8 cellular contexts compared by ENCODE assay signal in genomic region chr11:45843158-45843924, GRCh38. TPM values are rescaled to one million over a fixed set of nuclear protein-coding genes. Genes with fewer than 3 reads are reported as not detected.
A peak's percentile ranks its signal among the peaks of the same experiment; 100 is the strongest.
DNase-seq lines count a peak whose midpoint lies in the region; ATAC-seq and TF ChIP-seq lines count a peak whose summit lies in the region.

No MANE protein-coding gene starts in this region.

- H3K4me3 ChIP-seq in Caco-2 (ENCODE audit: low read depth, low read length), result peak overlapping the region; percentile 22
- H3K4me3 ChIP-seq in colonic mucosa, result no peak overlapping the region
- H3K4me3 ChIP-seq in left lung, result no peak overlapping the region

- H3K27ac ChIP-seq in colonic mucosa (peak overlapping the region; percentile 92), left lung (peak overlapping the region; percentile 15 to 62)

- CTCF ChIA-PET in Caco-2 (lab: Charles Lee), result interaction anchor here (0.7 kb wide), 1 partner anchor 72 kb away, joined by 3 read pairs; no protein-coding TSS in a partner anchor
- CTCF ChIA-PET in activated CD4-positive, alpha-beta T cell treated with anti-CD3 and anti-CD28 coated beads, Interleukin-2, amount 10 ng/mL, durations not matched to agents 7 days and 5 days (lab: Charles Lee), result interaction anchor here (0.5 to 2.2 kb wide), 11 partner anchors 10 to 163 kb away, joined by 3 to 10 read pairs (median 4); partner anchors contain the start of genes PEX16 and SLC35C1

- peaks cover 20% of the 10 kb centered on the region for H3K36me3 Mint-ChIP-seq in Caco-2 (ENCODE audit: insufficient read depth, unreplicated experiment)
- H3K36me3 Mint-ChIP-seq in activated CD4-positive, alpha-beta T cell treated with anti-CD3 and anti-CD28 coated beads, Interleukin-2, amount 10 ng/mL, durations not matched to agents 7 days and 5 days (ENCODE audit: low read depth), result no peaks in the 10 kb centered on the region

- H3K9me3 Mint-ChIP-seq in Caco-2 (ENCODE audit: unreplicated experiment), result no peaks in the 10 kb centered on the region
- peaks cover under 1% of the 10 kb centered on the region for H3K9me3 Mint-ChIP-seq in activated CD4-positive, alpha-beta T cell treated with anti-CD3 and anti-CD28 coated beads, Interleukin-2, amount 10 ng/mL, durations not matched to agents 7 days and 5 days

- no peaks in the 10 kb centered on the region for H3K36me3 ChIP-seq in Caco-2 (ENCODE audit: control insufficient read depth, insufficient read depth, low read length)
- no peaks in the 10 kb centered on the region for H3K36me3 ChIP-seq in colonic mucosa
- no peaks in the 10 kb centered on the region for H3K36me3 ChIP-seq in left lung

- peak overlapping the region; percentile 80 for H3K4me3 Mint-ChIP-seq in Caco-2 (ENCODE audit: unreplicated experiment)
- no peak overlapping the region for H3K4me3 Mint-ChIP-seq in activated CD4-positive, alpha-beta T cell treated with anti-CD3 and anti-CD28 coated beads, Interleukin-2, amount 10 ng/mL, durations not matched to agents 7 days and 5 days

- H3K9ac ChIP-seq in colonic mucosa (ENCODE audit: low read depth in 2 of 2, low read length in 2 of 2), result peak overlapping the region in 1 of 2 donors; percentile 78

- H3K27me3 Mint-ChIP-seq in Caco-2 (ENCODE audit: insufficient read depth, unreplicated experiment), result no peaks in the 10 kb centered on the region
- H3K27me3 Mint-ChIP-seq in activated CD4-positive, alpha-beta T cell treated with anti-CD3 and anti-CD28 coated beads, Interleukin-2, amount 10 ng/mL, durations not matched to agents 7 days and 5 days, result peaks cover 15% of the 10 kb centered on the region

- ATAC-seq in HG03066 (IDR thresholded peaks at IDR 0.05; ENCODE audit: low read depth, unreplicated experiment) (peak; percentile 32), left lung (peak; percentile 67), GM18907 (IDR thresholded peaks at IDR 0.05; ENCODE audit: unreplicated experiment) (no peak)

- BruUV-seq in Caco-2 (replicated peaks; lab: Mats Ljungman, UMichigan), result no TSS peak

- H3K4me1 ChIP-seq in Caco-2 (peaks cover 8% of the 10 kb centered on the region), colonic mucosa (no peaks in the 10 kb centered on the region), left lung (peaks cover 0 to 23% of the 10 kb centered on the region in 2 donors)

- TF ChIP-seq CTCF in Caco-2 (IDR thresholded peaks at IDR 0.05; ENCODE audit: insufficient read depth in 1 of 2, low read depth in 1 of 2, low read length in 1 of 2, severe bottlenecking in 1 of 2, unreplicated experiment in 1 of 2) (peak; percentile 91 to 93), colonic mucosa (IDR thresholded peaks at IDR 0.05) (peak; percentile 92), left lung (IDR thresholded peaks at IDR 0.05) (peak; percentile 87 to 97)

- H3K27me3 ChIP-seq in Caco-2 (replicated peaks; ENCODE audit: control insufficient read depth, insufficient read depth, low read length), result no peaks in the 10 kb centered on the region
- H3K27me3 ChIP-seq in colonic mucosa, result no peaks in the 10 kb centered on the region
- no peaks in the 10 kb centered on the region for H3K27me3 ChIP-seq in left lung

- intact Hi-C loops in Caco-2 (cut with micrococcal nuclease; ENCODE audit: unreplicated experiment), result loop anchor here (1.0 to 5.0 kb wide), 2 partner anchors 20 to 71 kb away; no protein-coding TSS in a partner anchor
- intact Hi-C loops in colonic mucosa (cut with DNase I), result no loop called here
- intact Hi-C loops in left lung (cut with DNase I), result no loop called here

- POLR2A ChIA-PET in Caco-2 (lab: Charles Lee), result interaction anchor here (0.6 kb wide), 1 partner anchor 19 kb away, joined by 3 read pairs; no protein-coding TSS in a partner anchor
- POLR2A ChIA-PET in activated CD4-positive, alpha-beta T cell treated with anti-CD3 and anti-CD28 coated beads, Interleukin-2, amount 10 ng/mL, durations not matched to agents 7 days and 5 days (lab: Charles Lee), result no interaction called here

- H3K27ac Mint-ChIP-seq in Caco-2 (ENCODE audit: unreplicated experiment), result peak overlapping the region; percentile 100
- H3K27ac Mint-ChIP-seq in activated CD4-positive, alpha-beta T cell treated with anti-CD3 and anti-CD28 coated beads, Interleukin-2, amount 10 ng/mL, durations not matched to agents 7 days and 5 days, result peak overlapping the region; percentile 28

- DNase-seq in Caco-2, result peak; percentile 91 to 94
- DNase-seq in NCI-H748 treated with DMSO at 0.1 percent for 48 hours (lab: John Stamatoyannopoulos, UW), result peak; percentile 86
- DNase-seq in activated CD4-positive, alpha-beta T cell treated with anti-CD3 and anti-CD28 coated beads, Interleukin-2, amount 10 ng/mL, durations not matched to agents 7 days and 5 days, result peak; percentile 94
- DNase-seq in colonic mucosa, result peak; percentile 96
- peak; percentile 87 to 95 for DNase-seq in left lung
- DNase-seq in stimulated activated CD4-positive, alpha-beta T cell treated with anti-CD3 and anti-CD28 coated beads, Interleukin-2, amount 100 ng/mL, for 24 hours, result peak; percentile 87 to 89

- H3K9me3 ChIP-seq in Caco-2 (no peaks in the 10 kb centered on the region), colonic mucosa (no peaks in the 10 kb centered on the region), left lung (no peaks in the 10 kb centered on the region)

- peaks cover 16% of the 10 kb centered on the region for H3K4me1 Mint-ChIP-seq in Caco-2 (ENCODE audit: low read depth, unreplicated experiment)
- H3K4me1 Mint-ChIP-seq in activated CD4-positive, alpha-beta T cell treated with anti-CD3 and anti-CD28 coated beads, Interleukin-2, amount 10 ng/mL, durations not matched to agents 7 days and 5 days, result peaks cover 37% of the 10 kb centered on the region

RNA-seq across cellular contexts. Expression of gene CRY2, which starts 3.9 kb away (rescaled TPM):
- total RNA-seq in Caco-2 (2022), result 28.5 and 31.6 TPM in 2 replicates
- 10 to 100 TPM; 25.6 to 26.3 TPM for total RNA-seq in activated CD4-positive, alpha-beta T cell treated with anti-CD3 and anti-CD28 coated beads, Interleukin-2, amount 10 ng/mL, durations not matched to agents 7 days and 5 days
- 10 to 100 TPM; 18.5 to 30.2 TPM for total RNA-seq in colonic mucosa
- total RNA-seq in left lung, result 10 to 100 TPM; 32.7 to 42.3 TPM

RNA-seq across cellular contexts. Expression of gene SLC35C1, which starts 38.4 kb away (rescaled TPM):
- total RNA-seq in Caco-2 (2022) (14.0 and 15.1 TPM in 2 replicates), colonic mucosa (10 to 100 TPM; 37.5 to 45.2 TPM), left lung (10 to 100 TPM; 25.5 to 30.7 TPM)
- total RNA-seq in activated CD4-positive, alpha-beta T cell treated with anti-CD3 and anti-CD28 coated beads, Interleukin-2, amount 10 ng/mL, durations not matched to agents 7 days and 5 days, result 10 to 100 TPM; 18.0 to 18.2 TPM

RNA-seq across cellular contexts. Expression of gene MAPK8IP1, which starts 42.1 kb away (rescaled TPM):
- total RNA-seq in Caco-2 (2022) (8.2 and 8.5 TPM in 2 replicates), colonic mucosa (1 to 10 TPM; 2.4 to 3.6 TPM), left lung (1 to 10 TPM; 6.9 to 8.7 TPM)
- total RNA-seq in activated CD4-positive, alpha-beta T cell treated with anti-CD3 and anti-CD28 coated beads, Interleukin-2, amount 10 ng/mL, durations not matched to agents 7 days and 5 days, result under 1 TPM; 0.56 to 0.64 TPM
